Comparison of ENCODE assay signal across 8 cellular contexts in the genomic region with DNA sequence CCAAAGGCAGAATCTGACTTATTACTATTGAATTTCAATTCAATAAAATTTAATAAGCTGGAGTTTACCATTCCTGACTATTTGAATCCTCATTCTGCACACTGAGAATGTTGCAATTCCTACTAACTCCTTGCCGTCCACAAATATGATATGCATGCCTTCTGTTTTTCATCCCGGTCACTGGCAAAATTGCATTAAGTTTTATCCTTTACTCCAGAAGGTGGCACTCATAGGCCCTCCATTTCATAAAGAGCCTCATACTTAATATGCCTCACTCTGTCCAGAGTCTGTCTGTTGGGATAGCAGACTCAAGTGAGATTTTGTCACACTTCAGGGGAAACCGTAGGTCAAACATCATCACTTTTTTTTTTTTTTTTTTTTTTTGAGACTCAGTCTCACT. TPM values are rescaled to one million over a fixed set of nuclear protein-coding genes. Genes with fewer than 3 reads are reported as not detected.
A peak's percentile ranks its signal among the peaks of the same experiment; 100 is the strongest.
DNase-seq lines count a peak whose midpoint lies in the region; ATAC-seq and TF ChIP-seq lines count a peak whose summit lies in the region.

No MANE protein-coding gene starts in this region.

- DNase-seq in activated CD4-positive, alpha-beta T cell treated with anti-CD3 and anti-CD28 coated beads, Interleukin-2, amount 10 ng/mL, durations not matched to agents 7 days and 5 days: peak; percentile 8
- no peak for DNase-seq in activated CD4-positive, alpha-beta T cell treated with anti-CD3 and anti-CD28 coated beads for 4 hours
- DNase-seq in fibroblast of lung (ENCODE audit: low read depth in 2 of 2) (peak; percentile 59 to 82), tibial nerve (ENCODE audit: low spot score in 2 of 2) (no peak), posterior cingulate gyrus (no peak)

- no peak for TF ChIP-seq EP300 in tibial nerve (IDR thresholded peaks at IDR 0.05)

- H3K27me3 ChIP-seq in OCI-LY3 (ENCODE audit: low read depth, low read length): peaks cover 6% of the 10 kb centered on the region
- no peaks in the 10 kb centered on the region for H3K27me3 ChIP-seq in fibroblast of lung (ENCODE audit: control insufficient read depth, insufficient read depth, low read length)
- no peaks in the 10 kb centered on the region for H3K27me3 ChIP-seq in tibial nerve

- POLR2A ChIA-PET in activated CD4-positive, alpha-beta T cell treated with anti-CD3 and anti-CD28 coated beads, Interleukin-2, amount 10 ng/mL, durations not matched to agents 7 days and 5 days (lab: Charles Lee): interaction anchor here (0.6 kb wide), 1 partner anchor 134 kb away, joined by 3 read pairs; no protein-coding TSS in a partner anchor

- H2AFZ ChIP-seq in OCI-LY3 (ENCODE audit: low read depth, low read length): no peak overlapping the region
- H2AFZ ChIP-seq in fibroblast of lung (ENCODE audit: low read length): no peak overlapping the region

- no peak overlapping the region for H3K27ac Mint-ChIP-seq in activated CD4-positive, alpha-beta T cell treated with anti-CD3 and anti-CD28 coated beads, Interleukin-2, amount 10 ng/mL, durations not matched to agents 7 days and 5 days

- peaks cover under 1% of the 10 kb centered on the region for H3K36me3 Mint-ChIP-seq in activated CD4-positive, alpha-beta T cell treated with anti-CD3 and anti-CD28 coated beads, Interleukin-2, amount 10 ng/mL, durations not matched to agents 7 days and 5 days (ENCODE audit: low read depth)

- no peak for TF ChIP-seq POLR2A in tibial nerve (IDR thresholded peaks at IDR 0.05)

- H3K9me3 ChIP-seq in OCI-LY3 (ENCODE audit: insufficient read depth, low read length): no peaks in the 10 kb centered on the region
- no peaks in the 10 kb centered on the region for H3K9me3 ChIP-seq in fibroblast of lung (ENCODE audit: control insufficient read depth, insufficient read depth, low read depth, low read length)
- H3K9me3 ChIP-seq in tibial nerve: no peaks in the 10 kb centered on the region

- H3K36me3 ChIP-seq in OCI-LY3 (replicated peaks; ENCODE audit: low read depth, low read length) (no peaks in the 10 kb centered on the region), fibroblast of lung (ENCODE audit: control insufficient read depth, insufficient read depth, low read length) (no peaks in the 10 kb centered on the region), tibial nerve (peaks cover 0 to 4% (median 0%) of the 10 kb centered on the region in 3 donors)

- intact Hi-C loops in posterior cingulate gyrus (cut with DNase I): no loop called here

- CTCF ChIA-PET in activated CD4-positive, alpha-beta T cell treated with anti-CD3 and anti-CD28 coated beads, Interleukin-2, amount 10 ng/mL, durations not matched to agents 7 days and 5 days (lab: Charles Lee): interaction anchor here (0.6 to 1.3 kb wide), 5 partner anchors 13 to 318 kb away, joined by 3 to 4 read pairs (median 3); partner anchors contain the start of gene KLHDC9

- H3K4me1 ChIP-seq in OCI-LY3 (ENCODE audit: low read length) (no peaks in the 10 kb centered on the region), fibroblast of lung (ENCODE audit: control insufficient read depth, extremely low read depth, insufficient read depth, low read length) (no peaks in the 10 kb centered on the region), tibial nerve (peaks cover 0 to 9% (median 0%) of the 10 kb centered on the region in 4 donors)

- H3K79me2 ChIP-seq in OCI-LY3 (ENCODE audit: low read length) (no peaks in the 10 kb centered on the region), fibroblast of lung (ENCODE audit: control insufficient read depth, insufficient read depth, low read length) (no peaks in the 10 kb centered on the region)

- WGBS in tibial nerve, 2 donors: 13 to 19% methylated on average over 3 of the region's 3 CpGs

- peaks cover 13% of the 10 kb centered on the region for H3K4me1 Mint-ChIP-seq in activated CD4-positive, alpha-beta T cell treated with anti-CD3 and anti-CD28 coated beads, Interleukin-2, amount 10 ng/mL, durations not matched to agents 7 days and 5 days

- H3K27me3 Mint-ChIP-seq in activated CD4-positive, alpha-beta T cell treated with anti-CD3 and anti-CD28 coated beads, Interleukin-2, amount 10 ng/mL, durations not matched to agents 7 days and 5 days: no peaks in the 10 kb centered on the region

- ATAC-seq in HG02870 (IDR thresholded peaks at IDR 0.05; ENCODE audit: unreplicated experiment): no peak
- no peak for ATAC-seq in GM21723 (IDR thresholded peaks at IDR 0.05; ENCODE audit: unreplicated experiment)

- H3K9me3 Mint-ChIP-seq in activated CD4-positive, alpha-beta T cell treated with anti-CD3 and anti-CD28 coated beads, Interleukin-2, amount 10 ng/mL, durations not matched to agents 7 days and 5 days: no peaks in the 10 kb centered on the region

- H4K20me1 ChIP-seq in OCI-LY3 (ENCODE audit: insufficient read depth, low read length) (no peaks in the 10 kb centered on the region), fibroblast of lung (ENCODE audit: control insufficient read depth, extremely low read depth, insufficient read depth, low read length) (no peaks in the 10 kb centered on the region)

- H3K4me3 ChIP-seq in OCI-LY3 (ENCODE audit: low read length) (no peak overlapping the region), fibroblast of lung (replicated peaks in 1 of 4; ENCODE audit: control extremely low read depth in 1 of 4, insufficient read depth in 1 of 4, low read depth in 3 of 4, low read length in 4 of 4) (no peak overlapping the region), tibial nerve (no peak overlapping the region)

- no peak overlapping the region for H3K4me3 Mint-ChIP-seq in activated CD4-positive, alpha-beta T cell treated with anti-CD3 and anti-CD28 coated beads, Interleukin-2, amount 10 ng/mL, durations not matched to agents 7 days and 5 days

- peak; percentile 64 for TF ChIP-seq CTCF in OCI-LY3 (IDR thresholded peaks at IDR 0.05; ENCODE audit: low read depth, low read length)
- TF ChIP-seq CTCF in fibroblast of lung (conservative IDR thresholded peaks at IDR 0.05 in 1 of 2, IDR thresholded peaks at IDR 0.05 in 1 of 2; ENCODE audit: low read depth in 1 of 2, low read length in 2 of 2): peak; percentile 43 to 47
- peak in 4 of 5 experiments; percentile 10 to 19 (median 16) for TF ChIP-seq CTCF in tibial nerve (IDR thresholded peaks at IDR 0.05)

- H3K4me2 ChIP-seq in OCI-LY3 (ENCODE audit: low read length) (no peak overlapping the region), fibroblast of lung (ENCODE audit: extremely low read depth, insufficient read depth, low read length) (no peak overlapping the region)

- H3K9ac ChIP-seq in OCI-LY3 (ENCODE audit: low read length): no peak overlapping the region
- no peak overlapping the region for H3K9ac ChIP-seq in fibroblast of lung (ENCODE audit: insufficient read depth, low read length)

- H3K27ac ChIP-seq in OCI-LY3 (ENCODE audit: low read length): no peak overlapping the region
- H3K27ac ChIP-seq in fibroblast of lung (ENCODE audit: insufficient read depth, low read length): no peak overlapping the region
- no peak overlapping the region for H3K27ac ChIP-seq in tibial nerve

RNA-seq across cellular contexts. Expression of gene F11R, which starts 27.4 kb away (rescaled TPM):
- 10 to 100 TPM; 14.1 to 15.6 TPM for total RNA-seq in activated CD4-positive, alpha-beta T cell treated with anti-CD3 and anti-CD28 coated beads, Interleukin-2, amount 10 ng/mL, durations not matched to agents 7 days and 5 days
- total RNA-seq in fibroblast of lung (0.66 and 2.1 TPM in 2 replicates), tibial nerve (10 to 100 TPM in 3 of 4 donors, 1 to 10 TPM in 1; 6.9 to 23.1 (median 14.9) TPM)
- polyA plus RNA-seq in fibroblast of lung: 0.50 and 1.5 TPM in 2 replicates
- 0.16 and 0.25 TPM in 2 replicates for polyA plus RNA-seq in fibroblast of lung (2012)
- polyA minus RNA-seq in fibroblast of lung (ENCODE audit: low replicate concordance): 0.33 TPM in 1 of 2 replicates, not detected in the other

RNA-seq across cellular contexts. Expression of gene ITLN2, which starts 38.9 kb away (rescaled TPM):
- total RNA-seq in activated CD4-positive, alpha-beta T cell treated with anti-CD3 and anti-CD28 coated beads, Interleukin-2, amount 10 ng/mL, durations not matched to agents 7 days and 5 days: not detected
- total RNA-seq in fibroblast of lung (not detected in 2 replicates), tibial nerve (not detected)
- not detected in 2 replicates for polyA plus RNA-seq in fibroblast of lung
- polyA plus RNA-seq in fibroblast of lung (2012): not detected in 2 replicates
- not detected in 2 replicates for polyA minus RNA-seq in fibroblast of lung (ENCODE audit: low replicate concordance)

RNA-seq across cellular contexts. Expression of gene TSTD1, which starts 45.2 kb away (rescaled TPM):
- total RNA-seq in activated CD4-positive, alpha-beta T cell treated with anti-CD3 and anti-CD28 coated beads, Interleukin-2, amount 10 ng/mL, durations not matched to agents 7 days and 5 days: 10 to 100 TPM; 33.5 to 43.6 TPM
- total RNA-seq in fibroblast of lung: 0.66 and 0.77 TPM in 2 replicates
- polyA plus RNA-seq in fibroblast of lung: 0.24 and 7.5 TPM in 2 replicates
- polyA plus RNA-seq in fibroblast of lung (2012): 5.7 TPM in 1 of 2 replicates, not detected in the other
- polyA minus RNA-seq in fibroblast of lung (ENCODE audit: low replicate concordance): 1.0 TPM in 1 of 2 replicates, not detected in the other
- 10 to 100 TPM; 15.7 to 46.9 (median 37.4) TPM for total RNA-seq in tibial nerve

RNA-seq across cellular contexts. Expression of gene USF1, which starts 52.2 kb away (rescaled TPM):
- total RNA-seq in activated CD4-positive, alpha-beta T cell treated with anti-CD3 and anti-CD28 coated beads, Interleukin-2, amount 10 ng/mL, durations not matched to agents 7 days and 5 days: 10 to 100 TPM; 78.0 to 81.2 TPM
- total RNA-seq in fibroblast of lung (71.7 and 80.1 TPM in 2 replicates), tibial nerve (10 to 100 TPM; 59.4 to 66.1 (median 62.9) TPM)
- 23.9 and 25.0 TPM in 2 replicates for polyA plus RNA-seq in fibroblast of lung
- polyA plus RNA-seq in fibroblast of lung (2012): 27.9 and 32.5 TPM in 2 replicates
- 69.9 and 134 TPM in 2 replicates for polyA minus RNA-seq in fibroblast of lung (ENCODE audit: low replicate concordance)

Comparison
In these comparisons a context has a peak if more than half of its experiments do, and no peak if none do; other contexts are left out.
1. DNase-seq: peak in activated CD4-positive, alpha-beta T cell treated with anti-CD3 and anti-CD28 coated beads, Interleukin-2, amount 10 ng/mL, durations not matched to agents 7 days and 5 days (single experiment) and fibroblast of lung (2 of 2); none in activated CD4-positive, alpha-beta T cell treated with anti-CD3 and anti-CD28 coated beads for 4 hours (0 of 2), tibial nerve (0 of 2) and posterior cingulate gyrus (0 of 10).
2. Peak in every context shown above with its lines, with median percentiles within 50 percentile points of each other: CTCF ChIP-seq.